1 cellular context compared by ENCODE assay signal in the genomic region with DNA sequence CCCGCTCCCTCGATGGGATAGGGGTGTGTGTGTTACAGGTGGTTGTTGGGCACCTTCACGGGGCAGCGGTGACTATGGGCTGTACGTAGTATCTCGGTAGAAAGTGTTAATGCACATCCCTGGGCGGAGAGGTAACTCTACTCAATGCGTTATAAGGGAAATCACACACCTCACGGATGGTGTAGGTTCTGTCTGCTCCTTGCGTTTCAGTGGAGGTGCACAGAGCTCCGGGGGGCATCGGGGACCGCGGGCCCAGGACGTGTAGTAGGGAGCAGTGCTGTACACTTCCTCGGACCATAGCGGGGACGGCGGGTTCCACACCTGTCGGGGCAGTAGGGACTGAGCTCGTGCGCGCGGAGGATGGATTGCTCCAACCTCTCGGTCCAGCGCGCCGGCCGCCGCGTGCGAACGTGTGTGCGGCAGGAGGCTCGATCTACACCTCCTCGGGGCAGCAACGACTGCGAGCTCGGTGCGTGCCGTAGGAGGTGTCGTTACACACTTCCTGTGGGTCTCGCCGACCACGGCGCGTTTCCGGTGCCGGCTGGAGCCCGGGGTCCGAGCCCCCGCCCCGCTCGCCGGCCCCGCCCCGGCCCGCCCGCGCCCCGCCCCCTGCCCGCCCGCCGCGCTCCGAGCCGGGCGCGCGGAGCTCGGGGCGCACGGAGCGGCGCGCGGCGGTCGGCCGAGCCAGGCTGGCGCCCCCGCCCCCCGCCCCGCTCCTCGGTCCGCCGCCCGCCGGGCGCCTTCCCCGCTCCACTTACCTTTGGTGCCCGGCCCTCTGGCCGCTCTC.
TF ChIP-seq lines count a peak whose summit lies in the region.

A gene with protein sequence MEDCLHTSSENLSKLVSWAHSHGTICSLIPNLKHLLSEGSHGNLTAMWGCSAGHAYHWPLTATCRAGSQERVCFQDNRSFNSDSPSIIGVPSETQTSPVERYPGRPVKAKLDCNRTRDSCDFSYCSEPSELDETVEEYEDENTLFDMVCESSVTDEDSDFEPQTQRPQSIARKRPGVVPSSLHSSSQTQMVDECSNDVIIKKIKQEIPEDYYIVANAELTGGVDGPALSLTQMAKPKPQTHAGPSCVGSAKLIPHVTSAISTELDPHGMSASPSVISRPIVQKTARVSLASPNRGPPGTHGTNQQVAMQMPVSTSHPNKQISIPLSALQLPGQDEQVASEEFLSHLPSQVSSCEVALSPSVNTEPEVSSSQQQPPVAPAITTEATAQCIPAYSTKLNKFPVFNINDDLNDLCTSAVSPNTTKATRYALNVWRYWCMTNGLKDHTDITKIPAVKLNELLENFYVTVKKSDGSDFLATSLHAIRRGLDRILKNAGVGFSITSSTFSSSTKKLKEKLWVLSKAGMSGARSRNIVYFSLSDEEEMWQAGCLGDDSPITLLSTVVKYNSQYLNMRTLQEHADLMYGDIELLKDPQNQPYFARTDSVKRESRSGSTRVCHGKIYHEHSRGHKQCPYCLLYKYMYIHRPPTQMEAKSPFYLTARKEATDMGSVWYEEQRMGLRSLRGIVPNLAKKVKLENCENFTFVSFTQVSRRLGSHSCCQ (plus strand): TSS at position 607 of the 787 bp plus-strand sequence. CDS start 87,254 bp downstream, outside the sequence.

TF ChIP-seq in HEK293, 187 proteins besides CTCF, POLR2A, EP300 and RAD21 (continued from another document and continues in another):
- TF ChIP-seq, protein P1, sequence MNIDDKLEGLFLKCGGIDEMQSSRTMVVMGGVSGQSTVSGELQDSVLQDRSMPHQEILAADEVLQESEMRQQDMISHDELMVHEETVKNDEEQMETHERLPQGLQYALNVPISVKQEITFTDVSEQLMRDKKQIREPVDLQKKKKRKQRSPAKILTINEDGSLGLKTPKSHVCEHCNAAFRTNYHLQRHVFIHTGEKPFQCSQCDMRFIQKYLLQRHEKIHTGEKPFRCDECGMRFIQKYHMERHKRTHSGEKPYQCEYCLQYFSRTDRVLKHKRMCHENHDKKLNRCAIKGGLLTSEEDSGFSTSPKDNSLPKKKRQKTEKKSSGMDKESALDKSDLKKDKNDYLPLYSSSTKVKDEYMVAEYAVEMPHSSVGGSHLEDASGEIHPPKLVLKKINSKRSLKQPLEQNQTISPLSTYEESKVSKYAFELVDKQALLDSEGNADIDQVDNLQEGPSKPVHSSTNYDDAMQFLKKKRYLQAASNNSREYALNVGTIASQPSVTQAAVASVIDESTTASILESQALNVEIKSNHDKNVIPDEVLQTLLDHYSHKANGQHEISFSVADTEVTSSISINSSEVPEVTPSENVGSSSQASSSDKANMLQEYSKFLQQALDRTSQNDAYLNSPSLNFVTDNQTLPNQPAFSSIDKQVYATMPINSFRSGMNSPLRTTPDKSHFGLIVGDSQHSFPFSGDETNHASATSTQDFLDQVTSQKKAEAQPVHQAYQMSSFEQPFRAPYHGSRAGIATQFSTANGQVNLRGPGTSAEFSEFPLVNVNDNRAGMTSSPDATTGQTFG (tag by site-specific recombination; IDR thresholded peaks at IDR 0.05; ENCODE audit: borderline replicate concordance) = no peak
- TF ChIP-seq, protein P2, sequence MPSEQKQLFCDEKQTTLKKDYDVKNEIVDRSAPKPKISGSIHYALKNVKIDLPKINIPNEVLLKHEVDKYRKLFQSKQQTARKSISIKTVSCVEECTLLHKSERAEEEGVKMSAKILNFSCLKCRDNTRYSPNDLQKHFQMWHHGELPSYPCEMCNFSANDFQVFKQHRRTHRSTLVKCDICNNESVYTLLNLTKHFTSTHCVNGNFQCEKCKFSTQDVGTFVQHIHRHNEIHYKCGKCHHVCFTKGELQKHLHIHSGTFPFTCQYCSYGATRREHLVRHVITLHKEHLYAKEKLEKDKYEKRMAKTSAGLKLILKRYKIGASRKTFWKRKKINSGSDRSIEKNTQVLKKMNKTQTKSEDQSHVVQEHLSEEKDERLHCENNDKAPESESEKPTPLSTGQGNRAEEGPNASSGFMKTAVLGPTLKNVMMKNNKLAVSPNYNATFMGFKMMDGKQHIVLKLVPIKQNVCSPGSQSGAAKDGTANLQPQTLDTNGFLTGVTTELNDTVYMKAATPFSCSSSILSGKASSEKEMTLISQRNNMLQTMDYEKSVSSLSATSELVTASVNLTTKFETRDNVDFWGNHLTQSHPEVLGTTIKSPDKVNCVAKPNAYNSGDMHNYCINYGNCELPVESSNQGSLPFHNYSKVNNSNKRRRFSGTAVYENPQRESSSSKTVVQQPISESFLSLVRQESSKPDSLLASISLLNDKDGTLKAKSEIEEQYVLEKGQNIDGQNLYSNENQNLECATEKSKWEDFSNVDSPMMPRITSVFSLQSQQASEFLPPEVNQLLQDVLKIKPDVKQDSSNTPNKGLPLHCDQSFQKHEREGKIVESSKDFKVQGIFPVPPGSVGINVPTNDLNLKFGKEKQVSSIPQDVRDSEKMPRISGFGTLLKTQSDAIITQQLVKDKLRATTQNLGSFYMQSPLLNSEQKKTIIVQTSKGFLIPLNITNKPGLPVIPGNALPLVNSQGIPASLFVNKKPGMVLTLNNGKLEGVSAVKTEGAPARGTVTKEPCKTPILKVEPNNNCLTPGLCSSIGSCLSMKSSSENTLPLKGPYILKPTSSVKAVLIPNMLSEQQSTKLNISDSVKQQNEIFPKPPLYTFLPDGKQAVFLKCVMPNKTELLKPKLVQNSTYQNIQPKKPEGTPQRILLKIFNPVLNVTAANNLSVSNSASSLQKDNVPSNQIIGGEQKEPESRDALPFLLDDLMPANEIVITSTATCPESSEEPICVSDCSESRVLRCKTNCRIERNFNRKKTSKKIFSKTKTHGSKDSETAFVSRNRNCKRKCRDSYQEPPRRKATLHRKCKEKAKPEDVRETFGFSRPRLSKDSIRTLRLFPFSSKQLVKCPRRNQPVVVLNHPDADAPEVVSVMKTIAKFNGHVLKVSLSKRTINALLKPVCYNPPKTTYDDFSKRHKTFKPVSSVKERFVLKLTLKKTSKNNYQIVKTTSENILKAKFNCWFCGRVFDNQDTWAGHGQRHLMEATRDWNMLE (tag by site-specific recombination; conservative IDR thresholded peaks at IDR 0.05; ENCODE audit: low read depth) = 0 out of 2 replicates have a peak, but pooled peaks have one; percentile 15
- TF ChIP-seq, protein P3, sequence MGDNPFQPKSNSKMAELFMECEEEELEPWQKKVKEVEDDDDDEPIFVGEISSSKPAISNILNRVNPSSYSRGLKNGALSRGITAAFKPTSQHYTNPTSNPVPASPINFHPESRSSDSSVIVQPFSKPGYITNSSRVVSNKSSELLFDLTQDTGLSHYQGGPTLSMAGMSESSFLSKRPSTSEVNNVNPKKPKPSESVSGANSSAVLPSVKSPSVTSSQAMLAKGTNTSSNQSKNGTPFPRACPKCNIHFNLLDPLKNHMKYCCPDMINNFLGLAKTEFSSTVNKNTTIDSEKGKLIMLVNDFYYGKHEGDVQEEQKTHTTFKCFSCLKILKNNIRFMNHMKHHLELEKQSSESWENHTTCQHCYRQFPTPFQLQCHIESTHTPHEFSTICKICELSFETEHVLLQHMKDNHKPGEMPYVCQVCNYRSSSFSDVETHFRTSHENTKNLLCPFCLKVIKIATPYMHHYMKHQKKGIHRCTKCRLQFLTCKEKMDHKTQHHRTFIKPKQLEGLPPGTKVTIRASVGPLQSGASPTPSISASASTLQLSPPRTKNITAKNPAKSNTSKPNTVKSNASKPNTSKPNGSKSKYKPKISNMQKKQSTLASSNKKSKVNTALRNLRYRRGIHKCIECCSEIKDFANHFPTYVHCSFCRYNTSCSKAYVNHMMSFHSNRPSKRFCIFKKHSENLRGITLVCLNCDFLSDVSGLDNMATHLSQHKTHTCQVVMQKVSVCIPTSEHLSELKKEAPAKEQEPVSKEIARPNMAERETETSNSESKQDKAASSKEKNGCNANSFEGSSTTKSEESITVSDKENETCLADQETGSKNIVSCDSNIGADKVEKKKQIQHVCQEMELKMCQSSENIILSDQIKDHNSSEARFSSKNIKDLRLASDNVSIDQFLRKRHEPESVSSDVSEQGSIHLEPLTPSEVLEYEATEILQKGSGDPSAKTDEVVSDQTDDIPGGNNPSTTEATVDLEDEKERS (tag by site-specific recombination; IDR thresholded peaks at IDR 0.05) = 0 out of 2 replicates have a peak, but pooled peaks have one; percentile 27
- TF ChIP-seq TRIM28 (IDR thresholded peaks at IDR 0.05; ENCODE audit: borderline replicate concordance, low read length) = peak; percentile 63; the same call in 1 of the 2 replicates
- TF ChIP-seq ZNF133 (tag by site-specific recombination; IDR thresholded peaks at IDR 0.05) = peak; percentile 46
- TF ChIP-seq, protein P4, sequence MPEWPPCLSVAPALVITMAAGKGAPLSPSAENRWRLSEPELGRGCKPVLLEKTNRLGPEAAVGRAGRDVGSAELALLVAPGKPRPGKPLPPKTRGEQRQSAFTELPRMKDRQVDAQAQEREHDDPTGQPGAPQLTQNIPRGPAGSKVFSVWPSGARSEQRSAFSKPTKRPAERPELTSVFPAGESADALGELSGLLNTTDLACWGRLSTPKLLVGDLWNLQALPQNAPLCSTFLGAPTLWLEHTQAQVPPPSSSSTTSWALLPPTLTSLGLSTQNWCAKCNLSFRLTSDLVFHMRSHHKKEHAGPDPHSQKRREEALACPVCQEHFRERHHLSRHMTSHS (tag by site-specific recombination; IDR thresholded peaks at IDR 0.05) = no peak
- TF ChIP-seq, protein P5, sequence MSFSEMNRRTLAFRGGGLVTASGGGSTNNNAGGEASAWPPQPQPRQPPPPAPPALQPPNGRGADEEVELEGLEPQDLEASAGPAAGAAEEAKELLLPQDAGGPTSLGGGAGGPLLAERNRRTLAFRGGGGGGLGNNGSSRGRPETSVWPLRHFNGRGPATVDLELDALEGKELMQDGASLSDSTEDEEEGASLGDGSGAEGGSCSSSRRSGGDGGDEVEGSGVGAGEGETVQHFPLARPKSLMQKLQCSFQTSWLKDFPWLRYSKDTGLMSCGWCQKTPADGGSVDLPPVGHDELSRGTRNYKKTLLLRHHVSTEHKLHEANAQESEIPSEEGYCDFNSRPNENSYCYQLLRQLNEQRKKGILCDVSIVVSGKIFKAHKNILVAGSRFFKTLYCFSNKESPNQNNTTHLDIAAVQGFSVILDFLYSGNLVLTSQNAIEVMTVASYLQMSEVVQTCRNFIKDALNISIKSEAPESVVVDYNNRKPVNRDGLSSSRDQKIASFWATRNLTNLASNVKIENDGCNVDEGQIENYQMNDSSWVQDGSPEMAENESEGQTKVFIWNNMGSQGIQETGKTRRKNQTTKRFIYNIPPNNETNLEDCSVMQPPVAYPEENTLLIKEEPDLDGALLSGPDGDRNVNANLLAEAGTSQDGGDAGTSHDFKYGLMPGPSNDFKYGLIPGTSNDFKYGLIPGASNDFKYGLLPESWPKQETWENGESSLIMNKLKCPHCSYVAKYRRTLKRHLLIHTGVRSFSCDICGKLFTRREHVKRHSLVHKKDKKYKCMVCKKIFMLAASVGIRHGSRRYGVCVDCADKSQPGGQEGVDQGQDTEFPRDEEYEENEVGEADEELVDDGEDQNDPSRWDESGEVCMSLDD (tag by site-specific recombination; IDR thresholded peaks at IDR 0.05) = no peak
- TF ChIP-seq ZBTB7A (tag by site-specific recombination; IDR thresholded peaks at IDR 0.05; ENCODE audit: low read depth) = no peak
- no peak for TF ChIP-seq ZNF404 (tag by site-specific recombination; IDR thresholded peaks at IDR 0.05)
- TF ChIP-seq ZNF138 (tag by site-specific recombination; IDR thresholded peaks at IDR 0.05; ENCODE audit: borderline replicate concordance) = no peak
- no peak for TF ChIP-seq ZNF274 (IDR thresholded peaks at IDR 0.05; ENCODE audit: low read length)
- TF ChIP-seq ZNF274 (tag by site-specific recombination; IDR thresholded peaks at IDR 0.05; ENCODE audit: borderline replicate concordance) = no peak
- TF ChIP-seq ZFP37 (tag by site-specific recombination; IDR thresholded peaks at IDR 0.05) = peak; percentile 92
- TF ChIP-seq WT1 (tag by site-specific recombination; IDR thresholded peaks at IDR 0.05) = no peak
- TF ChIP-seq ZNF121 (tag by site-specific recombination; IDR thresholded peaks at IDR 0.05) = 0 out of 2 replicates have a peak, but pooled peaks have one; percentile 49
- TF ChIP-seq ZSCAN30 (tag by site-specific recombination; IDR thresholded peaks at IDR 0.05) = peak; percentile 85; the same call in 1 of the 2 replicates
- TF ChIP-seq, protein P6, sequence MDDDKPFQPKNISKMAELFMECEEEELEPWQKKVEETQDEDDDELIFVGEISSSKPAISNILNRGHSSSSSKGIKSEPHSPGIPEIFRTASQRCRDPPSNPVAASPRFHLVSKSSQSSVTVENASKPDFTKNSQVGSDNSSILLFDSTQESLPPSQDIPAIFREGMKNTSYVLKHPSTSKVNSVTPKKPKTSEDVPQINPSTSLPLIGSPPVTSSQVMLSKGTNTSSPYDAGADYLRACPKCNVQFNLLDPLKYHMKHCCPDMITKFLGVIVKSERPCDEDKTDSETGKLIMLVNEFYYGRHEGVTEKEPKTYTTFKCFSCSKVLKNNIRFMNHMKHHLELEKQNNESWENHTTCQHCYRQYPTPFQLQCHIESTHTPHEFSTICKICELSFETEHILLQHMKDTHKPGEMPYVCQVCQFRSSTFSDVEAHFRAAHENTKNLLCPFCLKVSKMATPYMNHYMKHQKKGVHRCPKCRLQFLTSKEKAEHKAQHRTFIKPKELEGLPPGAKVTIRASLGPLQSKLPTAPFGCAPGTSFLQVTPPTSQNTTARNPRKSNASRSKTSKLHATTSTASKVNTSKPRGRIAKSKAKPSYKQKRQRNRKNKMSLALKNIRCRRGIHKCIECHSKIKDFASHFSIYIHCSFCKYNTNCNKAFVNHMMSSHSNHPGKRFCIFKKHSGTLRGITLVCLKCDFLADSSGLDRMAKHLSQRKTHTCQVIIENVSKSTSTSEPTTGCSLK (tag by site-specific recombination; IDR thresholded peaks at IDR 0.05) = no peak
- TF ChIP-seq ZNF626 (tag by site-specific recombination; IDR thresholded peaks at IDR 0.05) = no peak
- no peak for TF ChIP-seq ZFP41 (tag by site-specific recombination; IDR thresholded peaks at IDR 0.05; ENCODE audit: borderline replicate concordance)
- no peak for TF ChIP-seq ZNF768 (tag by site-specific recombination; IDR thresholded peaks at IDR 0.05)
- no peak for TF ChIP-seq ZNF24 (tag by site-specific recombination; IDR thresholded peaks at IDR 0.05)
- TF ChIP-seq ZNF707 (tag by site-specific recombination; IDR thresholded peaks at IDR 0.05) = no peak
- TF ChIP-seq, protein P7, sequence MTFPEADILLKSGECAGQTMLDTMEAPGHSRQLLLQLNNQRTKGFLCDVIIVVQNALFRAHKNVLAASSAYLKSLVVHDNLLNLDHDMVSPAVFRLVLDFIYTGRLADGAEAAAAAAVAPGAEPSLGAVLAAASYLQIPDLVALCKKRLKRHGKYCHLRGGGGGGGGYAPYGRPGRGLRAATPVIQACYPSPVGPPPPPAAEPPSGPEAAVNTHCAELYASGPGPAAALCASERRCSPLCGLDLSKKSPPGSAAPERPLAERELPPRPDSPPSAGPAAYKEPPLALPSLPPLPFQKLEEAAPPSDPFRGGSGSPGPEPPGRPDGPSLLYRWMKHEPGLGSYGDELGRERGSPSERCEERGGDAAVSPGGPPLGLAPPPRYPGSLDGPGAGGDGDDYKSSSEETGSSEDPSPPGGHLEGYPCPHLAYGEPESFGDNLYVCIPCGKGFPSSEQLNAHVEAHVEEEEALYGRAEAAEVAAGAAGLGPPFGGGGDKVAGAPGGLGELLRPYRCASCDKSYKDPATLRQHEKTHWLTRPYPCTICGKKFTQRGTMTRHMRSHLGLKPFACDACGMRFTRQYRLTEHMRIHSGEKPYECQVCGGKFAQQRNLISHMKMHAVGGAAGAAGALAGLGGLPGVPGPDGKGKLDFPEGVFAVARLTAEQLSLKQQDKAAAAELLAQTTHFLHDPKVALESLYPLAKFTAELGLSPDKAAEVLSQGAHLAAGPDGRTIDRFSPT (tag by site-specific recombination; IDR thresholded peaks at IDR 0.05) = no peak
- peak; percentile 60 for TF ChIP-seq ZBTB17 (tag by site-specific recombination; IDR thresholded peaks at IDR 0.05)
